ENCODE assay signal across 1 cellular context in the genomic region with DNA sequence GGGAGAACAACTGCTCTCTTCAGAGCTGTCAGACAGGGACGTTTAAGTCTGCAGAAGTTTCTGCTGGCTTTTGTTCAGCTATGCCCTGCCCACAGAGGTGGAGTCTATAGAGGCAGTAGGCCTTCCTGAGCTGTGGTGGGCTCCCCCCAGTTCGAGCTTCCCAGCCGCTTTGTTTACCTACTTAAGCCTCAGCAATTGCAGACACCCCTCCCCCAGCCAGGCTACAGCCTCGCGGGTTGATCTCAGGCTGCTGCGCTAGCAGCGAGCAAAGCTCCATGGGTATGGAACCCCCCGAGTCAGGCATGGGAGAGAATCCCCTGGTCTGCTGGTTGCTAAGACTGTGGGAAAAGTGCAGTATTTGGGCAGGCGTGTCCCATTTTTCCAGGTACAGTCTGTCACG.
A peak's percentile ranks its signal among the peaks of the same experiment; 100 is the strongest.
TF ChIP-seq lines count a peak whose summit lies in the region.

No MANE protein-coding gene starts in this region.

TF ChIP-seq in H1, 55 proteins besides CTCF, POLR2A, EP300 and RAD21:
- peak; percentile 29 for TF ChIP-seq ASH2L (IDR thresholded peaks at IDR 0.05; ENCODE audit: low read length)
